11 cellular contexts compared by ENCODE assay signal in genomic region chr6:160036790-160037206, GRCh38.
DNase-seq lines count a peak whose midpoint lies in the region; ATAC-seq and TF ChIP-seq lines count a peak whose summit lies in the region.
"Had no signal": no experiment of that assay in that cellular context is flagged by ENCODE, and none has a peak within 500 bp of the region (broad histone marks: within the 10 kb centered on the region; RNA-seq: fewer than 3 reads in every experiment).

No MANE protein-coding gene starts in this region.

- POLR2A ChIA-PET in RWPE1 (lab: Yijun Ruan, JAX; ENCODE audit: low non-redundant PET): no interaction called here

- peak overlapping the region; percentile 98 for H3K27ac ChIP-seq in RWPE1

- TF ChIP-seq CTCF in AG09309 (IDR thresholded peaks at IDR 0.05; ENCODE audit: control insufficient read depth, insufficient read depth, low read depth, low read length, missing control alignments) (no peak), RWPE1 (conservative IDR thresholded peaks at IDR 0.05; ENCODE audit: low read depth) (no peak)

- peaks cover 53% of the 10 kb centered on the region for H3K36me3 Mint-ChIP-seq in natural killer cell treated with Interleukin-12 subunit alpha and Interleukin-12 subunit beta and Interleukin-15 and Interleukin-18, amount 100 ng/mL, for 72 hours
- H3K36me3 Mint-ChIP-seq in activated naive CD4-positive, alpha-beta T cell treated with anti-CD3 and anti-CD28 coated beads for 36 hours (ENCODE audit: low read depth): peaks cover 39% of the 10 kb centered on the region
- H3K36me3 Mint-ChIP-seq in activated T-helper 1 cell treated with anti-CD3 and anti-CD28 coated beads, Interleukin-12 subunit alpha, Interleukin-12 subunit beta, Interleukin-2, Interleukin-4 antibody, amounts not matched to agents 30 ng/mL and 10 ng/mL and 1 ng/mL, durations not matched to agents 14 hours and 24 hours and 36 hours (ENCODE audit: low read depth): peaks cover 60% of the 10 kb centered on the region

- peak; percentile 70 for ATAC-seq in esophagus mucosa
- ATAC-seq in natural killer cell treated with Interleukin-12 subunit alpha and Interleukin-12 subunit beta and Interleukin-15 and Interleukin-18, amount 100 ng/mL, for 72 hours: no peak
- ATAC-seq in HG03342 (IDR thresholded peaks at IDR 0.05; ENCODE audit: unreplicated experiment): no peak

- peak overlapping the region; percentile 13 to 54 for H3K27ac Mint-ChIP-seq in natural killer cell treated with Interleukin-12 subunit alpha and Interleukin-12 subunit beta and Interleukin-15 and Interleukin-18, amount 100 ng/mL, for 72 hours
- H3K27ac Mint-ChIP-seq in activated naive CD4-positive, alpha-beta T cell treated with anti-CD3 and anti-CD28 coated beads for 36 hours: no peak overlapping the region
- H3K27ac Mint-ChIP-seq in activated T-helper 1 cell treated with anti-CD3 and anti-CD28 coated beads, Interleukin-12 subunit alpha, Interleukin-12 subunit beta, Interleukin-2, Interleukin-4 antibody, amounts not matched to agents 30 ng/mL and 10 ng/mL and 1 ng/mL, durations not matched to agents 14 hours and 24 hours and 36 hours: no peak overlapping the region
- H3K27ac Mint-ChIP-seq: activated B cell treated with CpG ODN at 0.5 μM for 24 hours; activated naive CD4-positive, alpha-beta T cell treated with anti-CD3 and anti-CD28 coated beads, Interleukin-2, amount 50 U/mL, for 24 hours had no signal

- H3K4me3 Mint-ChIP-seq in natural killer cell treated with Interleukin-12 subunit alpha and Interleukin-12 subunit beta and Interleukin-15 and Interleukin-18, amount 100 ng/mL, for 72 hours: no peak overlapping the region
- no peak overlapping the region for H3K4me3 Mint-ChIP-seq in activated naive CD4-positive, alpha-beta T cell treated with anti-CD3 and anti-CD28 coated beads for 36 hours
- no peak overlapping the region for H3K4me3 Mint-ChIP-seq in activated T-helper 1 cell treated with anti-CD3 and anti-CD28 coated beads, Interleukin-12 subunit alpha, Interleukin-12 subunit beta, Interleukin-2, Interleukin-4 antibody, amounts not matched to agents 30 ng/mL and 10 ng/mL and 1 ng/mL, durations not matched to agents 14 hours and 24 hours and 36 hours
- H3K4me3 Mint-ChIP-seq: activated B cell treated with CpG ODN at 0.5 μM for 24 hours; activated naive CD4-positive, alpha-beta T cell treated with anti-CD3 and anti-CD28 coated beads, Interleukin-2, amount 50 U/mL, for 24 hours had no signal

- CTCF ChIA-PET in RWPE1 (lab: Yijun Ruan, JAX): interaction anchor here (0.7 kb wide), 1 partner anchor 924 kb away, joined by 6 read pairs; no protein-coding TSS in a partner anchor
- CTCF ChIA-PET in activated naive CD4-positive, alpha-beta T cell treated with anti-CD3 and anti-CD28 coated beads for 36 hours (lab: Charles Lee): interaction anchor here (0.7 kb wide), 2 partner anchors 33 to 41 kb away, joined by 3 read pairs; no protein-coding TSS in a partner anchor

- peak; percentile 59 for DNase-seq in AG09309 (ENCODE audit: low read depth)
- DNase-seq in RWPE1 (ENCODE audit: low spot score): peak; percentile 93
- DNase-seq in natural killer cell treated with Interleukin-12 subunit alpha and Interleukin-12 subunit beta and Interleukin-15 and Interleukin-18, amount 100 ng/mL, for 72 hours (ENCODE audit: low spot score): no peak
- no peak for DNase-seq in SIG-M5 (lab: John Stamatoyannopoulos, UW)
- DNase-seq in activated naive CD4-positive, alpha-beta T cell treated with anti-CD3 and anti-CD28 coated beads for 36 hours: no peak
- no peak for DNase-seq in activated T-helper 1 cell treated with anti-CD3 and anti-CD28 coated beads, Interleukin-12 subunit alpha, Interleukin-12 subunit beta, Interleukin-2, Interleukin-4 antibody, amounts not matched to agents 30 ng/mL and 10 ng/mL and 1 ng/mL, durations not matched to agents 14 hours and 24 hours and 36 hours (ENCODE audit: low spot score)
- DNase-seq: activated B cell treated with CpG ODN at 0.5 μM for 24 hours, C1 segment of cervical spinal cord had no signal

- intact Hi-C loops in activated naive CD4-positive, alpha-beta T cell treated with anti-CD3 and anti-CD28 coated beads for 36 hours (cut with micrococcal nuclease): no loop called here
- intact Hi-C loops in activated T-helper 1 cell treated with anti-CD3 and anti-CD28 coated beads, Interleukin-12 subunit alpha, Interleukin-12 subunit beta, Interleukin-2, Interleukin-4 antibody, amounts not matched to agents 30 ng/mL and 10 ng/mL and 1 ng/mL, durations not matched to agents 14 hours and 24 hours and 36 hours (cut with micrococcal nuclease): no loop called here

- H3K4me1 Mint-ChIP-seq in natural killer cell treated with Interleukin-12 subunit alpha and Interleukin-12 subunit beta and Interleukin-15 and Interleukin-18, amount 100 ng/mL, for 72 hours (ENCODE audit: low read depth in 2 of 2): peaks cover 28 to 51% of the 10 kb centered on the region in 2 donors
- peaks cover 9% of the 10 kb centered on the region for H3K4me1 Mint-ChIP-seq in activated naive CD4-positive, alpha-beta T cell treated with anti-CD3 and anti-CD28 coated beads for 36 hours (ENCODE audit: low read depth)
- peaks cover 43% of the 10 kb centered on the region for H3K4me1 Mint-ChIP-seq in activated T-helper 1 cell treated with anti-CD3 and anti-CD28 coated beads, Interleukin-12 subunit alpha, Interleukin-12 subunit beta, Interleukin-2, Interleukin-4 antibody, amounts not matched to agents 30 ng/mL and 10 ng/mL and 1 ng/mL, durations not matched to agents 14 hours and 24 hours and 36 hours (ENCODE audit: low read depth)

- no peaks in the 10 kb centered on the region for H3K9me3 Mint-ChIP-seq in natural killer cell treated with Interleukin-12 subunit alpha and Interleukin-12 subunit beta and Interleukin-15 and Interleukin-18, amount 100 ng/mL, for 72 hours
- H3K9me3 Mint-ChIP-seq in activated naive CD4-positive, alpha-beta T cell treated with anti-CD3 and anti-CD28 coated beads for 36 hours: no peaks in the 10 kb centered on the region
- H3K9me3 Mint-ChIP-seq in activated T-helper 1 cell treated with anti-CD3 and anti-CD28 coated beads, Interleukin-12 subunit alpha, Interleukin-12 subunit beta, Interleukin-2, Interleukin-4 antibody, amounts not matched to agents 30 ng/mL and 10 ng/mL and 1 ng/mL, durations not matched to agents 14 hours and 24 hours and 36 hours: no peaks in the 10 kb centered on the region
- H3K9me3 Mint-ChIP-seq: activated B cell treated with CpG ODN at 0.5 μM for 24 hours; activated naive CD4-positive, alpha-beta T cell treated with anti-CD3 and anti-CD28 coated beads, Interleukin-2, amount 50 U/mL, for 24 hours had no signal

- H3K4me3 ChIP-seq in AG09309 (ENCODE audit: control insufficient read depth, low read depth, low read length): no peak overlapping the region

- H3K27me3 Mint-ChIP-seq in natural killer cell treated with Interleukin-12 subunit alpha and Interleukin-12 subunit beta and Interleukin-15 and Interleukin-18, amount 100 ng/mL, for 72 hours: no peaks in the 10 kb centered on the region
- no peaks in the 10 kb centered on the region for H3K27me3 Mint-ChIP-seq in activated naive CD4-positive, alpha-beta T cell treated with anti-CD3 and anti-CD28 coated beads for 36 hours (ENCODE audit: low read depth)
- no peaks in the 10 kb centered on the region for H3K27me3 Mint-ChIP-seq in activated T-helper 1 cell treated with anti-CD3 and anti-CD28 coated beads, Interleukin-12 subunit alpha, Interleukin-12 subunit beta, Interleukin-2, Interleukin-4 antibody, amounts not matched to agents 30 ng/mL and 10 ng/mL and 1 ng/mL, durations not matched to agents 14 hours and 24 hours and 36 hours (ENCODE audit: insufficient read depth)
- H3K27me3 Mint-ChIP-seq: activated B cell treated with CpG ODN at 0.5 μM for 24 hours; activated naive CD4-positive, alpha-beta T cell treated with anti-CD3 and anti-CD28 coated beads, Interleukin-2, amount 50 U/mL, for 24 hours had no signal

Comparison
In these comparisons a context has a peak if more than half of its experiments do, and no peak if none do; other contexts are left out.
1. DNase-seq: peak in AG09309 (single experiment) and RWPE1 (single experiment); none in natural killer cell treated with Interleukin-12 subunit alpha and Interleukin-12 subunit beta and Interleukin-15 and Interleukin-18, amount 100 ng/mL, for 72 hours (single experiment), SIG-M5 (single experiment), activated naive CD4-positive, alpha-beta T cell treated with anti-CD3 and anti-CD28 coated beads for 36 hours (single experiment) and activated T-helper 1 cell treated with anti-CD3 and anti-CD28 coated beads, Interleukin-12 subunit alpha, Interleukin-12 subunit beta, Interleukin-2, Interleukin-4 antibody, amounts not matched to agents 30 ng/mL and 10 ng/mL and 1 ng/mL, durations not matched to agents 14 hours and 24 hours and 36 hours (single experiment).
2. H3K27ac Mint-ChIP-seq: peak in natural killer cell treated with Interleukin-12 subunit alpha and Interleukin-12 subunit beta and Interleukin-15 and Interleukin-18, amount 100 ng/mL, for 72 hours (2 of 2); none in activated naive CD4-positive, alpha-beta T cell treated with anti-CD3 and anti-CD28 coated beads for 36 hours (single experiment) and activated T-helper 1 cell treated with anti-CD3 and anti-CD28 coated beads, Interleukin-12 subunit alpha, Interleukin-12 subunit beta, Interleukin-2, Interleukin-4 antibody, amounts not matched to agents 30 ng/mL and 10 ng/mL and 1 ng/mL, durations not matched to agents 14 hours and 24 hours and 36 hours (single experiment).